Comparison of ENCODE assay signal across 13 cellular contexts in the genomic region with DNA sequence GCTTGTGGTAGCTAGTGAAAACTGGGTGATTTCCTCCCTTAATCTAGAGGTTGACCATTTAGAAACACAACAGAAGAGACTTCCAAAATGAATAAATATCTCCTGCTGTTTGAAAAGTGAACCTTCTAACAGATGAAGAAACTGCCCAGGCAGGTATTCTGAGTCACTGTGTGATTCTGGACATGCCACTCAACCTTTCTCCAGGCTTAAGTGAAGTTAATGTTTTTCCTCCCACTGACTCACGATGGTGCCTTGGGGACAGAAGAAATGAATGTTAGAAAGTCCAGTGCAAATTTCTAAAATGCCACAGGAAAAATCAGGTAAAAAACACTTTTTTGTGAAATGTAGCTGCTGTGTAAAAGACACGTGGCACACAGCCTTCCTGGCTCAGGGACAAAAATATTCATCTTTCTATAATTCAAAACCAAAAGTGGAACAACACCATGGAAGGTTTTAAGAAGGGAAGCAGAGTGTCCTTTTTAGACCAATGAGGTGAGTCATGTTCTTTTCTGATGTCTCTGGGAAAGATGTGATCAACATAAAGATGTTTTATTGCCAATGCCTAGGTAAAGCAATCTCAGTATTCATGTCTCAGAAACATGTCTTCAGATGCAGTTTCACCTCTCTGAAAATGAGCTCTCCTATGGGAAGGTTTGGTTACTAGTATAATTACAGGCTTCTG. TPM values are rescaled to one million over a fixed set of nuclear protein-coding genes. Genes with fewer than 3 reads are reported as not detected.
DNase-seq lines count a peak whose midpoint lies in the region; ATAC-seq and TF ChIP-seq lines count a peak whose summit lies in the region.
"Had no signal": no experiment of that assay in that cellular context is flagged by ENCODE, and none has a peak within 500 bp of the region (broad histone marks: within the 10 kb centered on the region; RNA-seq: fewer than 3 reads in every experiment).

No MANE protein-coding gene starts in this region.

- peak overlapping the region; percentile 58 to 80 for H3K4me3 Mint-ChIP-seq in activated T-cell treated with anti-CD3 and anti-CD28 coated beads, Interleukin-2, amount 50 U/mL, for 72 hours

- H3K27me3 ChIP-seq in Karpas-422 (ENCODE audit: low read length) (no peaks in the 10 kb centered on the region), upper lobe of right lung (no peaks in the 10 kb centered on the region)

- H3K27ac Mint-ChIP-seq in activated T-cell treated with anti-CD3 and anti-CD28 coated beads, Interleukin-2, amount 50 U/mL, for 72 hours, result no peak overlapping the region

- peak overlapping the region; percentile 4; the same call in 1 of the 2 replicates for H2AFZ ChIP-seq in Karpas-422 (ENCODE audit: low read length)

- H3K4me1 ChIP-seq in Karpas-422 (ENCODE audit: low read length) (peaks cover 57% of the 10 kb centered on the region), upper lobe of right lung (no peaks in the 10 kb centered on the region)

- H3K4me3 ChIP-seq in Karpas-422 (ENCODE audit: low read length) (no peak overlapping the region), choroid plexus epithelial cell (ENCODE audit: low read depth, low read length) (no peak overlapping the region), upper lobe of right lung (no peak overlapping the region)

- peaks cover 28% of the 10 kb centered on the region for H3K4me1 Mint-ChIP-seq in activated T-cell treated with anti-CD3 and anti-CD28 coated beads, Interleukin-2, amount 50 U/mL, for 72 hours (ENCODE audit: low read depth)

- ATAC-seq in activated T-cell treated with anti-CD3 and anti-CD28 coated beads, Interleukin-2, amount 50 U/mL, for 72 hours (replicated peaks in 1 of 2), result no peak
- ATAC-seq in upper lobe of right lung, result peak; percentile 39

- H3K9me3 ChIP-seq in Karpas-422 (ENCODE audit: low read length) (no peaks in the 10 kb centered on the region), upper lobe of right lung (no peaks in the 10 kb centered on the region)

- no peak overlapping the region for H3K27ac ChIP-seq in Karpas-422 (ENCODE audit: low read length)
- H3K27ac ChIP-seq in upper lobe of right lung, result no peak overlapping the region

- intact Hi-C loops in upper lobe of right lung (cut with DNase I), result no loop called here

- no peaks in the 10 kb centered on the region for H3K79me2 ChIP-seq in Karpas-422 (ENCODE audit: low read length)

- H3K27me3 Mint-ChIP-seq in activated T-cell treated with anti-CD3 and anti-CD28 coated beads, Interleukin-2, amount 50 U/mL, for 72 hours (ENCODE audit: low read depth), result no peaks in the 10 kb centered on the region
- H3K27me3 Mint-ChIP-seq: activated B cell treated with CpG ODN at 0.5 μM for 24 hours had no signal

- H3K36me3 ChIP-seq in Karpas-422 (ENCODE audit: insufficient read depth, low read length) (no peaks in the 10 kb centered on the region), upper lobe of right lung (no peaks in the 10 kb centered on the region)

- no peaks in the 10 kb centered on the region for H3K9me2 ChIP-seq in Karpas-422 (replicated peaks; ENCODE audit: insufficient read depth, low read length)

- DNase-seq in activated T-cell treated with anti-CD3 and anti-CD28 coated beads, Interleukin-2, amount 50 U/mL, for 72 hours, result no peak
- no peak for DNase-seq in activated T-cell treated with anti-CD3 and anti-CD28 coated beads, Interleukin-2, amount 50 U/mL, for 48 hours
- DNase-seq in Karpas-422 (no peak), choroid plexus epithelial cell (ENCODE audit: low read depth) (peak; percentile 33), upper lobe of right lung (no peak), GM03348 (ENCODE audit: low spot score) (no peak), T1000 (lab: John Stamatoyannopoulos, UW) (no peak), NCI-H774 (lab: John Stamatoyannopoulos, UW) (no peak)
- DNase-seq: activated B cell treated with CpG ODN at 0.5 μM for 24 hours, amniotic stem cell, occipital lobe had no signal

- no peaks in the 10 kb centered on the region for H3K9me3 Mint-ChIP-seq in activated T-cell treated with anti-CD3 and anti-CD28 coated beads, Interleukin-2, amount 50 U/mL, for 72 hours
- H3K9me3 Mint-ChIP-seq: activated B cell treated with CpG ODN at 0.5 μM for 24 hours had no signal

- H3K9ac ChIP-seq in Karpas-422 (ENCODE audit: low read length), result no peak overlapping the region

- peak overlapping the region; percentile 74 for H3K4me2 ChIP-seq in Karpas-422 (ENCODE audit: low read depth, low read length, poor library complexity, severe bottlenecking)

- no peaks in the 10 kb centered on the region for H3K36me3 Mint-ChIP-seq in activated T-cell treated with anti-CD3 and anti-CD28 coated beads, Interleukin-2, amount 50 U/mL, for 72 hours (ENCODE audit: insufficient read depth in 2 of 2)

- H4K20me1 ChIP-seq in Karpas-422 (ENCODE audit: insufficient read depth, low read depth, low read length), result no peaks in the 10 kb centered on the region

- TF ChIP-seq CTCF in choroid plexus epithelial cell (conservative IDR thresholded peaks at IDR 0.05; ENCODE audit: low read depth, low read length) (no peak), upper lobe of right lung (IDR thresholded peaks at IDR 0.05) (no peak)

RNA-seq across cellular contexts. Expression of a gene that starts 9.1 kb away (rescaled TPM):
- total RNA-seq in activated T-cell treated with anti-CD3 and anti-CD28 coated beads, Interleukin-2, amount 50 U/mL, for 72 hours, result not detected
- total RNA-seq in Karpas-422 (2014; rRNA removed; shearing (Covaris generic); ENCODE audit: low replicate concordance), result not detected in 2 replicates
- total RNA-seq in upper lobe of right lung, result not detected
- total RNA-seq: epithelial cell of proximal tubule, kidney epithelial cell, occipital lobe had no signal

RNA-seq across cellular contexts. Expression of a gene that starts 34.3 kb away (rescaled TPM):
- total RNA-seq in activated T-cell treated with anti-CD3 and anti-CD28 coated beads, Interleukin-2, amount 50 U/mL, for 72 hours, result 100 to 1,000 TPM; 418 to 596 TPM
- 660 and 748 TPM in 2 replicates for total RNA-seq in Karpas-422 (2014; rRNA removed; shearing (Covaris generic); ENCODE audit: low replicate concordance)
- total RNA-seq in upper lobe of right lung, result 224 TPM
